ENCODE assay signal across 26 cellular contexts in genomic region chrX:129556806-129557315, GRCh38. TPM values are rescaled to one million over a fixed set of nuclear protein-coding genes. Genes with fewer than 3 reads are reported as not detected.
DNase-seq lines count a peak whose midpoint lies in the region; ATAC-seq and TF ChIP-seq lines count a peak whose summit lies in the region.
"Had no signal": no experiment of that assay in that cellular context is flagged by ENCODE, and none has a peak within 500 bp of the region (broad histone marks: within the 10 kb centered on the region; RNA-seq: fewer than 3 reads in every experiment).

No MANE protein-coding gene starts in this region.

- no peak overlapping the region for H3K27ac Mint-ChIP-seq in CD8-positive, alpha-beta memory T cell
- H3K27ac Mint-ChIP-seq in type B pancreatic cell: peak overlapping the region; percentile 14
- H3K27ac Mint-ChIP-seq: CD4-positive, alpha-beta T cell; GM23338 had no signal

- in situ Hi-C loops in gastrocnemius medialis (cut with MboI; ENCODE audit: low sequenced_read_pairs in 4 of 4): no loop called here

- no peak overlapping the region for H3K4me3 Mint-ChIP-seq in CD8-positive, alpha-beta memory T cell
- H3K4me3 Mint-ChIP-seq in type B pancreatic cell: no peak overlapping the region
- H3K4me3 Mint-ChIP-seq: CD4-positive, alpha-beta T cell; GM23338 had no signal

- ATAC-seq in sciatic nerve (no peak), gastrocnemius medialis (no peak)
- ATAC-seq: A549, GM23338, PC-3 had no signal

- no peaks in the 10 kb centered on the region for H3K4me1 Mint-ChIP-seq in CD8-positive, alpha-beta memory T cell
- H3K4me1 Mint-ChIP-seq in type B pancreatic cell (ENCODE audit: unreplicated experiment): peaks cover 4% of the 10 kb centered on the region
- H3K4me1 Mint-ChIP-seq: GM23338 had no signal

- no peak for TF ChIP-seq POLR2A in gastrocnemius medialis (IDR thresholded peaks at IDR 0.05)

- H3K27ac ChIP-seq in CD8-positive, alpha-beta memory T cell (ENCODE audit: low read depth, low read length): peak overlapping the region; percentile 43
- H3K27ac ChIP-seq in OCI-LY7 (ENCODE audit: low read depth, low read length, poor library complexity, severe bottlenecking) (no peak overlapping the region), gastrocnemius medialis (no peak overlapping the region)
- H3K27ac ChIP-seq: A549, SK-N-MC had no signal

- intact Hi-C loops in OCI-LY7 (cut with micrococcal nuclease; ENCODE audit: unreplicated experiment) (no loop called here), sciatic nerve (cut with DNase I) (no loop called here), gastrocnemius medialis (cut with DNase I; ENCODE audit: low total_unique reads) (no loop called here)

- CTCF ChIA-PET in CD8-positive, alpha-beta memory T cell (lab: Charles Lee): interaction anchor here (1.5 kb wide), 1 partner anchor 16 kb away, joined by 3 read pairs; the partner anchor contains the start of gene OCRL
- CTCF ChIA-PET in OCI-LY7 (lab: Charles Lee; ENCODE audit: unreplicated experiment): no interaction called here

- H3K9me2 ChIP-seq in OCI-LY7 (ENCODE audit: insufficient read depth, low read length): no peaks in the 10 kb centered on the region

- no peaks in the 10 kb centered on the region for H3K9me3 ChIP-seq in CD8-positive, alpha-beta memory T cell (ENCODE audit: low read length)
- H3K9me3 ChIP-seq in OCI-LY7 (ENCODE audit: low read length) (no peaks in the 10 kb centered on the region), gastrocnemius medialis (no peaks in the 10 kb centered on the region)
- H3K9me3 ChIP-seq: A549, BE2C, Caco-2 had no signal

- H3K27me3 Mint-ChIP-seq in CD8-positive, alpha-beta memory T cell: peaks cover 3 to 5% of the 10 kb centered on the region in 2 donors
- no peaks in the 10 kb centered on the region for H3K27me3 Mint-ChIP-seq in type B pancreatic cell
- H3K27me3 Mint-ChIP-seq: CD4-positive, alpha-beta T cell had no signal

- no peaks in the 10 kb centered on the region for H3K27me3 ChIP-seq in CD8-positive, alpha-beta memory T cell (ENCODE audit: insufficient read depth, low read length, poor library complexity, severe bottlenecking)
- no peaks in the 10 kb centered on the region for H3K27me3 ChIP-seq in gastrocnemius medialis
- H3K27me3 ChIP-seq: BE2C had no signal

- no peak overlapping the region for H3K4me3 ChIP-seq in CD8-positive, alpha-beta memory T cell (ENCODE audit: low read length)
- no peak overlapping the region for H3K4me3 ChIP-seq in OCI-LY7 (ENCODE audit: low read depth, low read length, poor library complexity, severe bottlenecking)
- no peak overlapping the region for H3K4me3 ChIP-seq in gastrocnemius medialis
- H3K4me3 ChIP-seq: A549, GM23338, SK-N-MC had no signal

- no peak for DNase-seq in CD8-positive, alpha-beta memory T cell
- DNase-seq in OCI-LY7 (ENCODE audit: low spot score) (peak; percentile 0), kidney glomerular epithelial cell (lab: John Stamatoyannopoulos, UW) (peak; percentile 38), type B pancreatic cell (ENCODE audit: extremely low spot score, unreplicated experiment) (no peak), sciatic nerve (ENCODE audit: low spot score) (no peak), gastrocnemius medialis (no peak)
- DNase-seq in stimulated activated naive CD4-positive, alpha-beta T cell (lab: John Stamatoyannopoulos, UW): no peak
- DNase-seq: BE2C; Caco-2; CD4-positive, alpha-beta T cell; DMS 273 treated with DMSO at 0.1 percent for 48 hours; DMS79 treated with DMSO at 0.1 percent for 48 hours; HCEC 1CT; IMR-90; MV-4-11; NCI-H1105 treated with DMSO at 0.1 percent for 48 hours; NCI-H2081; NCI-H2171; NCI-H345; NCI-H524; PC-3; RPMI8226; SHP77 treated with DMSO at 0.1 percent for 48 hours had no signal

- no peak overlapping the region for H2AFZ ChIP-seq in OCI-LY7 (ENCODE audit: low read length)
- H2AFZ ChIP-seq: GM23338 had no signal

- no TSS peak for BruUV-seq in OCI-LY7 (replicated peaks; lab: Mats Ljungman, UMichigan)

- TF ChIP-seq CTCF in OCI-LY7 (conservative IDR thresholded peaks at IDR 0.05; ENCODE audit: low read length) (no peak), type B pancreatic cell (conservative IDR thresholded peaks at IDR 0.05) (no peak), gastrocnemius medialis (IDR thresholded peaks at IDR 0.05 in 4 of 5, conservative IDR thresholded peaks at IDR 0.05 in 1 of 5) (no peak)

- no peak overlapping the region for H3K4me2 ChIP-seq in OCI-LY7 (ENCODE audit: low read length)
- H3K4me2 ChIP-seq: A549, GM23338 had no signal

- no peaks in the 10 kb centered on the region for H3K4me1 ChIP-seq in CD8-positive, alpha-beta memory T cell (ENCODE audit: insufficient read depth, low read length)
- H3K4me1 ChIP-seq in OCI-LY7 (ENCODE audit: insufficient read depth, low read length, poor library complexity, severe bottlenecking): peaks cover 24% of the 10 kb centered on the region
- H3K4me1 ChIP-seq in gastrocnemius medialis: peaks cover 7 to 11% of the 10 kb centered on the region in 2 donors
- H3K4me1 ChIP-seq: A549, BE2C, Caco-2 had no signal

- H3K36me3 ChIP-seq in CD8-positive, alpha-beta memory T cell (ENCODE audit: insufficient read depth, low read length): no peaks in the 10 kb centered on the region
- H3K36me3 ChIP-seq in OCI-LY7 (ENCODE audit: insufficient read depth, low read length) (peaks cover 50% of the 10 kb centered on the region), gastrocnemius medialis (peaks cover 0 to 8% of the 10 kb centered on the region in 2 donors)

- no peaks in the 10 kb centered on the region for H3K9me3 Mint-ChIP-seq in CD8-positive, alpha-beta memory T cell
- H3K9me3 Mint-ChIP-seq in type B pancreatic cell: no peaks in the 10 kb centered on the region
- H3K9me3 Mint-ChIP-seq: CD4-positive, alpha-beta T cell; GM23338 had no signal

- H3K79me2 ChIP-seq in OCI-LY7 (ENCODE audit: insufficient read depth, low read depth, low read length): no peaks in the 10 kb centered on the region

- H4K20me1 ChIP-seq in OCI-LY7 (ENCODE audit: insufficient read depth, low read length): no peaks in the 10 kb centered on the region

- POLR2A ChIA-PET in CD8-positive, alpha-beta memory T cell (lab: Charles Lee): no interaction called here
- POLR2A ChIA-PET in OCI-LY7 (lab: Charles Lee): no interaction called here

- peaks cover 0 to 5% (median 0%) of the 10 kb centered on the region in 3 donors for H3K36me3 Mint-ChIP-seq in CD8-positive, alpha-beta memory T cell
- H3K36me3 Mint-ChIP-seq in type B pancreatic cell: peaks cover 41% of the 10 kb centered on the region

RNA-seq across cellular contexts. Expression of gene OCRL, which starts 16.8 kb away (rescaled TPM):
- total RNA-seq in CD8-positive, alpha-beta memory T cell: 1 to 10 TPM; 1.7 to 1.9 TPM
- 0.31 TPM for polyA plus RNA-seq in CD8-positive, alpha-beta memory T cell
- total RNA-seq in OCI-LY7 (2014; rRNA removed; shearing (Covaris generic)): 3.1 and 3.3 TPM in 2 replicates
- total RNA-seq in OCI-LY7 (2022) (6.7 and 8.2 TPM in 2 replicates), type B pancreatic cell (ENCODE audit: low replicate concordance) (39.8 and 41.8 TPM in 2 replicates), sciatic nerve (21.4 TPM), gastrocnemius medialis (10 to 100 TPM in 2 of 4 donors, 1 to 10 TPM in 2; 6.7 to 10.8 (median 8.6) TPM)

RNA-seq across cellular contexts. Expression of gene SMARCA1, which starts 33.6 kb away (rescaled TPM):
- under 1 TPM in 1 of 2 experiments, not detected in 1; 0.11 TPM for total RNA-seq in CD8-positive, alpha-beta memory T cell
- 0.38 TPM for polyA plus RNA-seq in CD8-positive, alpha-beta memory T cell
- total RNA-seq in OCI-LY7 (2014; rRNA removed; shearing (Covaris generic)): not detected in 2 replicates
- 0.19 TPM in 1 of 2 replicates, not detected in the other for total RNA-seq in OCI-LY7 (2022)
- 89.9 and 106 TPM in 2 replicates for total RNA-seq in type B pancreatic cell (ENCODE audit: low replicate concordance)
- total RNA-seq in sciatic nerve: 50.3 TPM
- 10 to 100 TPM; 11.6 to 16.7 (median 15.9) TPM for total RNA-seq in gastrocnemius medialis

Comparison
In these comparisons a context has a peak if more than half of its experiments do, and no peak if none do; other contexts are left out.
1. DNase-seq: peak in OCI-LY7 (single experiment) and kidney glomerular epithelial cell (single experiment); none in CD8-positive, alpha-beta memory T cell (0 of 5), type B pancreatic cell (single experiment), stimulated activated naive CD4-positive, alpha-beta T cell (0 of 6), sciatic nerve (single experiment) and gastrocnemius medialis (0 of 2).
2. RNA of gene SMARCA1, which starts 33.6 kb away (total RNA-seq): 89.9 to 106 TPM in type B pancreatic cell, 50.3 TPM in sciatic nerve (single experiment) and 11.6 to 16.7 TPM in gastrocnemius medialis; 0.19 TPM in OCI-LY7 and 0.11 TPM in CD8-positive, alpha-beta memory T cell; every median in the first group is over 10 times any median in the second.